Comparison of ENCODE assay signal across 8 cellular contexts in genomic region chr6:134175532-134176282, GRCh38.
A peak's percentile ranks its signal among the peaks of the same experiment; 100 is the strongest.
DNase-seq lines count a peak whose midpoint lies in the region; ATAC-seq and TF ChIP-seq lines count a peak whose summit lies in the region.

No MANE protein-coding gene starts in this region.

- H3K4me1 Mint-ChIP-seq in stimulated activated effector memory CD8-positive, alpha-beta T cell treated with anti-CD3 and anti-CD28 coated beads, Interleukin-12 subunit alpha, Interleukin-12 subunit beta, amount 100 ng/mL, for 72 hours = peaks cover 55% of the 10 kb centered on the region

- H3K27ac Mint-ChIP-seq in stimulated activated effector memory CD8-positive, alpha-beta T cell treated with anti-CD3 and anti-CD28 coated beads, Interleukin-12 subunit alpha, Interleukin-12 subunit beta, amount 100 ng/mL, for 72 hours = peak overlapping the region; percentile 90

- H3K36me3 Mint-ChIP-seq in stimulated activated effector memory CD8-positive, alpha-beta T cell treated with anti-CD3 and anti-CD28 coated beads, Interleukin-12 subunit alpha, Interleukin-12 subunit beta, amount 100 ng/mL, for 72 hours = peaks cover 62% of the 10 kb centered on the region

- peak overlapping the region; percentile 83 for H3K27ac ChIP-seq in BLaER1

- H3K4me3 ChIP-seq in BLaER1 (peak overlapping the region; percentile 89), endocrine pancreas (ENCODE audit: control insufficient read depth, insufficient read depth, low read length) (peak overlapping the region; percentile 50)

- DNase-seq in GM20000 (ENCODE audit: low spot score) (peak; percentile 54), HuH-7.5 (ENCODE audit: low spot score) (peak; percentile 43), mesenteric fat pad (ENCODE audit: low spot score) (peak; percentile 93), ecto neural progenitor cell (ENCODE audit: low spot score) (no peak)
- DNase-seq in activated CD4-positive, alpha-beta T cell treated with anti-CD3 and anti-CD28 coated beads for 4 hours = peak; percentile 50 to 57
- peak in 1 of 2 donors; percentile 54 for DNase-seq in stimulated activated effector memory CD8-positive, alpha-beta T cell treated with anti-CD3 and anti-CD28 coated beads, Interleukin-12 subunit alpha, Interleukin-12 subunit beta, amount 100 ng/mL, for 72 hours (ENCODE audit: low spot score in 2 of 2)

- H3K9ac ChIP-seq in BLaER1 (peak overlapping the region; percentile 82), endocrine pancreas (ENCODE audit: control insufficient read depth, insufficient read depth, low read length) (peak overlapping the region; percentile 75)

- H3K4me3 Mint-ChIP-seq in stimulated activated effector memory CD8-positive, alpha-beta T cell treated with anti-CD3 and anti-CD28 coated beads, Interleukin-12 subunit alpha, Interleukin-12 subunit beta, amount 100 ng/mL, for 72 hours = peak overlapping the region; percentile 90

- H3K27me3 ChIP-seq in BLaER1 (peaks cover 10% of the 10 kb centered on the region), endocrine pancreas (ENCODE audit: control insufficient read depth, insufficient read depth, low read length) (no peaks in the 10 kb centered on the region)

- peaks cover 61% of the 10 kb centered on the region for H3K4me1 ChIP-seq in BLaER1
- H3K4me1 ChIP-seq in endocrine pancreas (ENCODE audit: control insufficient read depth, insufficient read depth, low read length) = no peaks in the 10 kb centered on the region

- H3K9me3 Mint-ChIP-seq in stimulated activated effector memory CD8-positive, alpha-beta T cell treated with anti-CD3 and anti-CD28 coated beads, Interleukin-12 subunit alpha, Interleukin-12 subunit beta, amount 100 ng/mL, for 72 hours = no peaks in the 10 kb centered on the region

- peaks cover 32% of the 10 kb centered on the region for H4K20me1 ChIP-seq in BLaER1

- no peak for TF ChIP-seq CTCF in GM20000 (IDR thresholded peaks at IDR 0.05; ENCODE audit: extremely low read depth, missing control alignments)

- H3K36me3 ChIP-seq in BLaER1 (peaks cover 27% of the 10 kb centered on the region), endocrine pancreas (ENCODE audit: control insufficient read depth, insufficient read depth, low read length) (no peaks in the 10 kb centered on the region)

- H3K4me2 ChIP-seq in BLaER1 = peak overlapping the region; percentile 95

- ATAC-seq in stimulated activated effector memory CD8-positive, alpha-beta T cell treated with anti-CD3 and anti-CD28 coated beads, Interleukin-12 subunit alpha, Interleukin-12 subunit beta, amount 100 ng/mL, for 72 hours = peak; percentile 38

- H3K9me3 ChIP-seq in BLaER1 (no peaks in the 10 kb centered on the region), endocrine pancreas (ENCODE audit: control insufficient read depth, low read length) (no peaks in the 10 kb centered on the region)
